Comparison of ENCODE assay signal across 8 cellular contexts in genomic region chr20:19275630-19276071, GRCh38.
DNase-seq lines count a peak whose midpoint lies in the region; ATAC-seq, FAIRE-seq and TF ChIP-seq lines count a peak whose summit lies in the region.

No MANE protein-coding gene starts in this region.

- peaks cover 10% of the 10 kb centered on the region for H3K36me3 Mint-ChIP-seq in nephron (ENCODE audit: low read depth)

- H3K27ac ChIP-seq in esophagus squamous epithelium = peak overlapping the region; percentile 9 to 68 (median 62)

- peaks cover 53% of the 10 kb centered on the region for H3K4me1 Mint-ChIP-seq in nephron

- TF ChIP-seq CTCF in esophagus squamous epithelium (IDR thresholded peaks at IDR 0.05) = no peak
- TF ChIP-seq CTCF in nephron (IDR thresholded peaks at IDR 0.05; ENCODE audit: unreplicated experiment in 3 of 3) = no peak

- H3K4me1 ChIP-seq in esophagus squamous epithelium = peaks cover 12 to 21% (median 18%) of the 10 kb centered on the region in 3 donors

- intact Hi-C loops in Right ventricle myocardium inferior (cut with DNase I) (no loop called here), cardiac septum (cut with DNase I) (no loop called here), esophagus squamous epithelium (cut with DNase I) (no loop called here)

- H3K4me3 Mint-ChIP-seq in nephron = peak overlapping the region in 2 of 3 experiments; percentile 8 to 23

- H3K27ac Mint-ChIP-seq in nephron = peak overlapping the region; percentile 93 to 98 (median 97)

- no peaks in the 10 kb centered on the region for H3K9me3 ChIP-seq in esophagus squamous epithelium

- DNase-seq in Right ventricle myocardium inferior (ENCODE audit: missing footprints) (no peak), cardiac septum (ENCODE audit: low spot score) (no peak), esophagus squamous epithelium (lab: John Stamatoyannopoulos, UW) (no peak), NCI-H774 (lab: John Stamatoyannopoulos, UW) (no peak), GM19239 (ENCODE audit: insufficient read length, low spot score) (no peak)

- ATAC-seq in Right ventricle myocardium inferior (peak; percentile 89), GM19328 (IDR thresholded peaks at IDR 0.05; ENCODE audit: unreplicated experiment) (no peak), GM18861 (IDR thresholded peaks at IDR 0.05; ENCODE audit: unreplicated experiment) (no peak)

- H3K27me3 Mint-ChIP-seq in nephron (ENCODE audit: low read depth) = peaks cover 12% of the 10 kb centered on the region

- TF ChIP-seq POLR2A in esophagus squamous epithelium (IDR thresholded peaks at IDR 0.05) = no peak

- no peak for FAIRE-seq in GM19239 (lab: Jason Lieb, UNC)

- no peak overlapping the region for H3K4me3 ChIP-seq in esophagus squamous epithelium

- H3K36me3 ChIP-seq in esophagus squamous epithelium = no peaks in the 10 kb centered on the region

- no peaks in the 10 kb centered on the region for H3K27me3 ChIP-seq in esophagus squamous epithelium

- WGBS in esophagus squamous epithelium, 2 donors = 27 to 50% methylated on average over 6 to 7 of the region's 7 CpGs

- H3K9me3 Mint-ChIP-seq in nephron = no peaks in the 10 kb centered on the region
